ENCODE assay signal across 8 cellular contexts in the genomic region with DNA sequence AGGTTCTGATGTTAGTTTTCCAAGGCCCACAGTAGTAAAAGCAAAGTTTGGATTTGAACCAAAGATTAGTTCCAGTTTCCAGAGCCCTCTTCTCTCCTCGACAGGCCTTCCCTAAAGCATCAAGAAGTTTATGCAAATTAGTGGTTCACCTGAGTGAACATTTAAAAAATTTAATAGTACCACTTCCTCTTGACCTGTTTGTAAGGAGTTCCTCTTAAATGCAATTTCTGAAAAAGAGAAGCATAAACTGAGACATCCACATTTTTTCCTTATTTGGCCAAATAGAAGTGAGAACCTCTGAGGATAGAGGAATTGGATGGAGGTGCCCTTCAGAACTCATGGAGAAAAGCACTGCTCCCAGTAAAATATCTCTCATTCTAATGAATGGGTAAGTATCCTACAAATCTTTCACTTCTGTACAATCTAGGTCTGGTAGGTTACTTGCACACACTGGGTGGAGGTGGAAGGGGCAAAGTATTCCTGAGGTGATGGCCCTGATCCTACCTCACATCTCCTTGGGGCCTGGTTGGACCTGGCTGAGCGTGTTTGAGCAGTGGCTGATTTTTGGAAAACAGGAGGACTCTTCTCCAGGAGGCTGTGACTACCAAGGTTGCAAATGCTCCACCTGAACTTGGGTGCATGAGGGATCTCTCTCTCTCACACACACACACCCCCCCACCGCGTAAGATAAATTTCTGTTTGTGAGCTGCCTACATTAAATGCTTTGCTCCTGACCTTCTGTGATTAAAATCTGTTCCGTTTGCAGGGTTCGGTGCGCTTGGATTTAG.
A peak's percentile ranks its signal among the peaks of the same experiment; 100 is the strongest.
DNase-seq lines count a peak whose midpoint lies in the region; ATAC-seq and TF ChIP-seq lines count a peak whose summit lies in the region.

No MANE protein-coding gene starts in this region.

- peaks cover 17% of the 10 kb centered on the region for H3K4me1 ChIP-seq in DND-41 (ENCODE audit: insufficient read depth, low read length)

- H3K27ac ChIP-seq in DND-41 (ENCODE audit: low read length) = no peak overlapping the region
- H3K27ac ChIP-seq in cingulate gyrus (ENCODE audit: low read depth, low read length) = peak overlapping the region; percentile 40

- TF ChIP-seq CTCF in DND-41 (IDR thresholded peaks at IDR 0.05; ENCODE audit: borderline replicate concordance, extremely low read depth, low read length, poor library complexity, severe bottlenecking) (no peak), nephron progenitor cell (IDR thresholded peaks at IDR 0.05) (no peak)

- H2AFZ ChIP-seq in DND-41 (ENCODE audit: low read depth, low read length) = no peak overlapping the region

- H3K9me3 ChIP-seq in DND-41 (ENCODE audit: insufficient read depth, low read length, severe bottlenecking) = no peaks in the 10 kb centered on the region

- peaks cover 17% of the 10 kb centered on the region for H3K27me3 ChIP-seq in DND-41 (ENCODE audit: insufficient read depth, low read length, poor library complexity)

- DNase-seq in DND-41 (no peak), nephron progenitor cell (peak; percentile 3), DMS153 treated with DMSO at 0.1 percent for 48 hours (lab: John Stamatoyannopoulos, UW; ENCODE audit: unreplicated experiment) (no peak), HK-2 (ENCODE audit: unreplicated experiment) (no peak)
- no peak for DNase-seq in effector CD4-positive, alpha-beta T cell

- no peaks in the 10 kb centered on the region for H3K9me3 Mint-ChIP-seq in nephron progenitor cell

- H3K27me3 Mint-ChIP-seq in nephron progenitor cell (ENCODE audit: low read depth, poor library complexity) = no peaks in the 10 kb centered on the region

- H3K36me3 ChIP-seq in DND-41 (ENCODE audit: insufficient read depth, low read length) = no peaks in the 10 kb centered on the region

- peak overlapping the region; percentile 100 for H3K4me2 ChIP-seq in DND-41 (ENCODE audit: insufficient read depth, low read length)

- peaks cover 26% of the 10 kb centered on the region for H3K4me1 Mint-ChIP-seq in nephron progenitor cell

- H3K79me2 ChIP-seq in DND-41 (ENCODE audit: insufficient read depth, low read length) = no peaks in the 10 kb centered on the region

- H3K9ac ChIP-seq in DND-41 (ENCODE audit: low read depth, low read length) = no peak overlapping the region

- no peak overlapping the region for H3K4me3 ChIP-seq in DND-41 (ENCODE audit: low read depth in 1 of 2, low read length in 2 of 2)

- peak overlapping the region; percentile 93 for H3K4me3 Mint-ChIP-seq in nephron progenitor cell

- peak overlapping the region; percentile 87 for H3K27ac Mint-ChIP-seq in nephron progenitor cell

- H4K20me1 ChIP-seq in DND-41 (ENCODE audit: insufficient read depth, low read length) = peaks cover 2% of the 10 kb centered on the region; the same call in 1 of the 2 replicates

- no peak for ATAC-seq in DND-41 (ENCODE audit: insufficient read depth, low read depth)
- ATAC-seq in GM19463 (IDR thresholded peaks at IDR 0.05; ENCODE audit: unreplicated experiment) = peak; percentile 20
- peak; percentile 30 for ATAC-seq in HG03521 (IDR thresholded peaks at IDR 0.05; ENCODE audit: unreplicated experiment)

- H3K36me3 Mint-ChIP-seq in nephron progenitor cell (ENCODE audit: low read depth) = peaks cover 10% of the 10 kb centered on the region
